In the genomic region with DNA sequence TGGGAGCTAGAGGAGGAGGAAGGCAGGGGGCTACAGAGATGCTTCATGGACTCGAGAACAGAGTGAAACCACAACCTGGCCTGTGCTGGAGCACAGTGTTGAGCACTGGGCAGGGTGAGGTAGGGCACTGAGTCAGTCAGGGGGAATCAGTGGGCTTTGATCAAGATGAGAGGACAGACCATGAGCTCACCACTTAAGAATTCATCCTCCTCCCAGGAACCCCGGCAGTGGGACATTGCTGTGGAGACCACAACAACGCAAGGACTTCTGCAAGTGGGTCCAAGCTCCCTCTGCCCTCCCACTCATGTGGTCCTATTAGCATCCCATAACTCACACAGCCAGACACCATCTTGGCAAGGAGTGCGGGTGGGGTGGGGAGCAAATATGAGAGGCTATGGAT, we compare ENCODE assay signal across 1 cellular context.
TF ChIP-seq lines count a peak whose summit lies in the region.

No MANE protein-coding gene starts in this region.

TF ChIP-seq in HCT116, 20 proteins besides CTCF, POLR2A, EP300 and RAD21:
- TF ChIP-seq, protein P1, sequence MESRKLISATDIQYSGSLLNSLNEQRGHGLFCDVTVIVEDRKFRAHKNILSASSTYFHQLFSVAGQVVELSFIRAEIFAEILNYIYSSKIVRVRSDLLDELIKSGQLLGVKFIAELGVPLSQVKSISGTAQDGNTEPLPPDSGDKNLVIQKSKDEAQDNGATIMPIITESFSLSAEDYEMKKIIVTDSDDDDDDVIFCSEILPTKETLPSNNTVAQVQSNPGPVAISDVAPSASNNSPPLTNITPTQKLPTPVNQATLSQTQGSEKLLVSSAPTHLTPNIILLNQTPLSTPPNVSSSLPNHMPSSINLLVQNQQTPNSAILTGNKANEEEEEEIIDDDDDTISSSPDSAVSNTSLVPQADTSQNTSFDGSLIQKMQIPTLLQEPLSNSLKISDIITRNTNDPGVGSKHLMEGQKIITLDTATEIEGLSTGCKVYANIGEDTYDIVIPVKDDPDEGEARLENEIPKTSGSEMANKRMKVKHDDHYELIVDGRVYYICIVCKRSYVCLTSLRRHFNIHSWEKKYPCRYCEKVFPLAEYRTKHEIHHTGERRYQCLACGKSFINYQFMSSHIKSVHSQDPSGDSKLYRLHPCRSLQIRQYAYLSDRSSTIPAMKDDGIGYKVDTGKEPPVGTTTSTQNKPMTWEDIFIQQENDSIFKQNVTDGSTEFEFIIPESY (IDR thresholded peaks at IDR 0.05; ENCODE audit: extremely low read depth, insufficient replicate concordance, low read length) = no peak
- TF ChIP-seq POLR2AphosphoS5 (IDR thresholded peaks at IDR 0.05; ENCODE audit: low read depth, low read length) = no peak
- TF ChIP-seq, protein P2, sequence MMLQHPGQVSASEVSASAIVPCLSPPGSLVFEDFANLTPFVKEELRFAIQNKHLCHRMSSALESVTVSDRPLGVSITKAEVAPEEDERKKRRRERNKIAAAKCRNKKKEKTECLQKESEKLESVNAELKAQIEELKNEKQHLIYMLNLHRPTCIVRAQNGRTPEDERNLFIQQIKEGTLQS (IDR thresholded peaks at IDR 0.05) = no peak
- no peak for TF ChIP-seq EGR1 (IDR thresholded peaks at IDR 0.05; ENCODE audit: low read depth)
- TF ChIP-seq EZH2phosphoT487 (IDR thresholded peaks at IDR 0.05; ENCODE audit: borderline replicate concordance) = no peak
- no peak for TF ChIP-seq YY1 (IDR thresholded peaks at IDR 0.05; ENCODE audit: extremely low read depth, insufficient replicate concordance, low read depth, low read length)
- TF ChIP-seq FOSL1 (IDR thresholded peaks at IDR 0.05; ENCODE audit: low read depth) = no peak
- TF ChIP-seq ZNF274 (IDR thresholded peaks at IDR 0.05; ENCODE audit: low read depth, low read length) = no peak
- TF ChIP-seq, protein P3, sequence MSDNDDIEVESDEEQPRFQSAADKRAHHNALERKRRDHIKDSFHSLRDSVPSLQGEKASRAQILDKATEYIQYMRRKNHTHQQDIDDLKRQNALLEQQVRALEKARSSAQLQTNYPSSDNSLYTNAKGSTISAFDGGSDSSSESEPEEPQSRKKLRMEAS (IDR thresholded peaks at IDR 0.05) = no peak
- TF ChIP-seq SRF (IDR thresholded peaks at IDR 0.05; ENCODE audit: low read depth) = no peak
- no peak for TF ChIP-seq SP1 (IDR thresholded peaks at IDR 0.05; ENCODE audit: low read depth)
- no peak for TF ChIP-seq JUND (IDR thresholded peaks at IDR 0.05)
- TF ChIP-seq SIN3A (IDR thresholded peaks at IDR 0.05; ENCODE audit: low read depth) = no peak
- no peak for TF ChIP-seq CBX3 (IDR thresholded peaks at IDR 0.05; ENCODE audit: low read depth)
- TF ChIP-seq, protein P4, sequence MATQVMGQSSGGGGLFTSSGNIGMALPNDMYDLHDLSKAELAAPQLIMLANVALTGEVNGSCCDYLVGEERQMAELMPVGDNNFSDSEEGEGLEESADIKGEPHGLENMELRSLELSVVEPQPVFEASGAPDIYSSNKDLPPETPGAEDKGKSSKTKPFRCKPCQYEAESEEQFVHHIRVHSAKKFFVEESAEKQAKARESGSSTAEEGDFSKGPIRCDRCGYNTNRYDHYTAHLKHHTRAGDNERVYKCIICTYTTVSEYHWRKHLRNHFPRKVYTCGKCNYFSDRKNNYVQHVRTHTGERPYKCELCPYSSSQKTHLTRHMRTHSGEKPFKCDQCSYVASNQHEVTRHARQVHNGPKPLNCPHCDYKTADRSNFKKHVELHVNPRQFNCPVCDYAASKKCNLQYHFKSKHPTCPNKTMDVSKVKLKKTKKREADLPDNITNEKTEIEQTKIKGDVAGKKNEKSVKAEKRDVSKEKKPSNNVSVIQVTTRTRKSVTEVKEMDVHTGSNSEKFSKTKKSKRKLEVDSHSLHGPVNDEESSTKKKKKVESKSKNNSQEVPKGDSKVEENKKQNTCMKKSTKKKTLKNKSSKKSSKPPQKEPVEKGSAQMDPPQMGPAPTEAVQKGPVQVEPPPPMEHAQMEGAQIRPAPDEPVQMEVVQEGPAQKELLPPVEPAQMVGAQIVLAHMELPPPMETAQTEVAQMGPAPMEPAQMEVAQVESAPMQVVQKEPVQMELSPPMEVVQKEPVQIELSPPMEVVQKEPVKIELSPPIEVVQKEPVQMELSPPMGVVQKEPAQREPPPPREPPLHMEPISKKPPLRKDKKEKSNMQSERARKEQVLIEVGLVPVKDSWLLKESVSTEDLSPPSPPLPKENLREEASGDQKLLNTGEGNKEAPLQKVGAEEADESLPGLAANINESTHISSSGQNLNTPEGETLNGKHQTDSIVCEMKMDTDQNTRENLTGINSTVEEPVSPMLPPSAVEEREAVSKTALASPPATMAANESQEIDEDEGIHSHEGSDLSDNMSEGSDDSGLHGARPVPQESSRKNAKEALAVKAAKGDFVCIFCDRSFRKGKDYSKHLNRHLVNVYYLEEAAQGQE (IDR thresholded peaks at IDR 0.05; ENCODE audit: low read depth) = no peak
- TF ChIP-seq EZH2 (IDR thresholded peaks at IDR 0.05) = no peak
- no peak for TF ChIP-seq ELF1 (IDR thresholded peaks at IDR 0.05; ENCODE audit: borderline replicate concordance, low read depth)
- no peak for TF ChIP-seq TCF7L2 (IDR thresholded peaks at IDR 0.05; ENCODE audit: borderline replicate concordance, extremely low read depth, insufficient read depth, insufficient read length)
- no peak for TF ChIP-seq CEBPB (IDR thresholded peaks at IDR 0.05; ENCODE audit: low read depth)
- no peak for TF ChIP-seq ZFX (IDR thresholded peaks at IDR 0.05)
